In the genomic region with DNA sequence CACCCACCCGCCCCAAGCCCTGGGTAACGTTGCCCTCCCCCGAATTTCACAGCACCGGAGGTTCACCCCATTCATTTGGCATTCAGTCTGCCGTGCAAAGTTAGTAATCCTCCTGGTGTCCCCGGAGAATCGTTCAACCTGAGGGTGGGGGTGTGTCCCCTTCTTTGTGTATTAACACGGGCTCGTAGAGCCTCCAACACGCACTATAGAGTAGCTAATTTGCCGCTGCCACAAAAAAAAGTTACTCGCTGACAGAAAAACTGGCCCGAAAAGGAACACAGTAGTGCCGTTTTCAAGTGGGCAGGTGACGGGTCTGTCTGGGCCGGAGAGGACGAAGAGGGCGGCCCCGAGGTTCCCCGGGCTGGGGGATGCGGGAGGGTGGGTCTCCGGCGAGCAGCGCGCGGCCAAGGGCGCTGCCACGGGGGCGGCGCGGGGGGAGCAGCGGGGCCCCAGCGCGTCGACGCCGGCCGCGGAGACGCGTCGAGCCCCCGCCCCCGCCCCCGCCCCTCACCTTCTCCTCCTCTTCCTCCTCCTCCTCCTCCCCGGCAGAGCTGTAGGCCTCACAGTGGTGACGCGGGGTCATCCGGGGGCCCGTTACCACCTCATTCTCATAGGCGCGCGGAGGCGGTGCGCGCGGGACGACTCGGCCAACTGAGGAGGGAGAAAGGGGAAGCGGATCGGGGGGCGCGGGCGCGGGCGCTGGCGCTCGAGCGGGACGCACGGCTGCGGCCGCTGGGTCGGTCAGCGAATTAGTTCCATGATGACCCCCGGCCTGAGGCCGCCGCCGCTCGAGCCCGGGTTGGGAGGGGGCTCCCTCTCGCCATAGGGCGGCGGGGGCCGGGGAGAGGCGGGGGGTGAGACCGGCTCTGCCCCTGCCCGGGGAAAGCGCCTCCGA, we compare ENCODE assay signal across 8 cellular contexts. TPM values are rescaled to one million over a fixed set of nuclear protein-coding genes. Genes with fewer than 3 reads are reported as not detected.
DNase-seq lines count a peak whose midpoint lies in the region; ATAC-seq and TF ChIP-seq lines count a peak whose summit lies in the region.

No MANE protein-coding gene starts in this region.

- peaks cover 36% of the 10 kb centered on the region for H3K4me1 ChIP-seq in lower lobe of right lung

- H3K27ac ChIP-seq in lower lobe of right lung = peak overlapping the region; percentile 98

- H3K27ac Mint-ChIP-seq in activated CD4-positive, alpha-beta T cell treated with anti-CD3 and anti-CD28 coated beads, Interleukin-2, amount 10 ng/mL, durations not matched to agents 7 days and 5 days = peak overlapping the region; percentile 100

- H3K9me3 ChIP-seq in lower lobe of right lung = no peaks in the 10 kb centered on the region

- H3K4me3 ChIP-seq in GM12864 (ENCODE audit: low read depth, low read length) (peak overlapping the region; percentile 92), HFF-Myc (replicated peaks; ENCODE audit: low read depth, low read length) (peak overlapping the region; percentile 57), lower lobe of right lung (peak overlapping the region; percentile 70)

- no peak overlapping the region for H3K4me3 Mint-ChIP-seq in activated CD4-positive, alpha-beta T cell treated with anti-CD3 and anti-CD28 coated beads, Interleukin-2, amount 10 ng/mL, durations not matched to agents 7 days and 5 days

- H3K36me3 ChIP-seq in lower lobe of right lung = no peaks in the 10 kb centered on the region

- TF ChIP-seq CTCF in GM12864 (IDR thresholded peaks at IDR 0.05; ENCODE audit: low read depth, low read length, missing control alignments) (no peak), HFF-Myc (IDR thresholded peaks at IDR 0.05; ENCODE audit: low read depth, low read length, missing control alignments) (no peak), lower lobe of right lung (IDR thresholded peaks at IDR 0.05) (no peak)

- no peaks in the 10 kb centered on the region for H3K9me3 Mint-ChIP-seq in activated CD4-positive, alpha-beta T cell treated with anti-CD3 and anti-CD28 coated beads, Interleukin-2, amount 10 ng/mL, durations not matched to agents 7 days and 5 days

- peaks cover 16% of the 10 kb centered on the region for H3K36me3 Mint-ChIP-seq in activated CD4-positive, alpha-beta T cell treated with anti-CD3 and anti-CD28 coated beads, Interleukin-2, amount 10 ng/mL, durations not matched to agents 7 days and 5 days (ENCODE audit: low read depth)

- no peaks in the 10 kb centered on the region for H3K27me3 ChIP-seq in lower lobe of right lung (ENCODE audit: low read depth)

- ATAC-seq in lower lobe of right lung = peak; percentile 82 to 88

- POLR2A ChIA-PET in activated CD4-positive, alpha-beta T cell treated with anti-CD3 and anti-CD28 coated beads, Interleukin-2, amount 10 ng/mL, durations not matched to agents 7 days and 5 days (lab: Charles Lee) = no interaction called here

- DNase-seq in GM12864 (ENCODE audit: low read depth) (peak; percentile 53), HFF-Myc (ENCODE audit: extremely low read depth, low read depth) (no peak), NCI-H1092 treated with DMSO at 0.1 percent for 48 hours (lab: John Stamatoyannopoulos, UW) (peak; percentile 39), dermis blood vessel endothelial cell (peak; percentile 87), lower lobe of right lung (peak; percentile 90), occipital lobe (lab: John Stamatoyannopoulos, UW) (no peak)
- DNase-seq in activated CD4-positive, alpha-beta T cell treated with anti-CD3 and anti-CD28 coated beads, Interleukin-2, amount 10 ng/mL, durations not matched to agents 7 days and 5 days = peak; percentile 84
- DNase-seq in stimulated activated CD4-positive, alpha-beta T cell treated with anti-CD3 and anti-CD28 coated beads, TNF-alpha, amount 100 ng/mL, for 24 hours (ENCODE audit: low read depth in 3 of 3) = peak; percentile 40 to 78 (median 45)

- H3K27me3 Mint-ChIP-seq in activated CD4-positive, alpha-beta T cell treated with anti-CD3 and anti-CD28 coated beads, Interleukin-2, amount 10 ng/mL, durations not matched to agents 7 days and 5 days = no peaks in the 10 kb centered on the region

- CTCF ChIA-PET in activated CD4-positive, alpha-beta T cell treated with anti-CD3 and anti-CD28 coated beads, Interleukin-2, amount 10 ng/mL, durations not matched to agents 7 days and 5 days (lab: Charles Lee) = interaction anchor here (0.6 kb wide), 1 partner anchor 310 kb away, joined by 3 read pairs; no protein-coding TSS in a partner anchor

- H3K4me1 Mint-ChIP-seq in activated CD4-positive, alpha-beta T cell treated with anti-CD3 and anti-CD28 coated beads, Interleukin-2, amount 10 ng/mL, durations not matched to agents 7 days and 5 days = peaks cover 33% of the 10 kb centered on the region

- intact Hi-C loops in lower lobe of right lung (cut with DNase I) = no loop called here

RNA-seq across cellular contexts. Expression of a gene that starts 0.6 kb away (rescaled TPM):
- 100 to 1,000 TPM; 210 to 244 TPM for total RNA-seq in activated CD4-positive, alpha-beta T cell treated with anti-CD3 and anti-CD28 coated beads, Interleukin-2, amount 10 ng/mL, durations not matched to agents 7 days and 5 days
- total RNA-seq in dermis blood vessel endothelial cell = 94.8 and 164 TPM in 2 replicates
- 327 TPM for total RNA-seq in lower lobe of right lung
- total RNA-seq in occipital lobe = 408 TPM

Comparison
In these comparisons a context has a peak if more than half of its experiments do, and no peak if none do; other contexts are left out.
1. DNase-seq: peak in GM12864 (single experiment), NCI-H1092 treated with DMSO at 0.1 percent for 48 hours (single experiment), activated CD4-positive, alpha-beta T cell treated with anti-CD3 and anti-CD28 coated beads, Interleukin-2, amount 10 ng/mL, durations not matched to agents 7 days and 5 days (single experiment), dermis blood vessel endothelial cell (single experiment), lower lobe of right lung (single experiment) and stimulated activated CD4-positive, alpha-beta T cell treated with anti-CD3 and anti-CD28 coated beads, TNF-alpha, amount 100 ng/mL, for 24 hours (3 of 3); none in HFF-Myc (single experiment) and occipital lobe (single experiment).
2. Peak in every context shown above with its lines, with median percentiles within 50 percentile points of each other: H3K4me3 ChIP-seq.